Comparison of ENCODE assay signal across 19 cellular contexts in genomic region chr2:72951303-72952095, GRCh38. TPM values are rescaled to one million over a fixed set of nuclear protein-coding genes. Genes with fewer than 3 reads are reported as not detected.
"Had no signal": no experiment of that assay in that cellular context is flagged by ENCODE, and none has a peak within 500 bp of the region (broad histone marks: within the 10 kb centered on the region; RNA-seq: fewer than 3 reads in every experiment).

No MANE protein-coding gene starts in this region.

- H2AFZ ChIP-seq: parathyroid adenoma had no signal

- DNase-seq: activated CD4-positive, alpha-beta T cell treated with anti-CD3 and anti-CD28 coated beads for 48 hours; activated CD8-positive, alpha-beta memory T cell treated with anti-CD3 and anti-CD28 coated beads, Interleukin-2, amount 50 U/mL, for 48 hours; activated CD8-positive, alpha-beta T cell treated with anti-CD3 and anti-CD28 coated beads, Interleukin-2, amount 10 ng/mL, durations not matched to agents 7 days and 5 days; activated naive CD4-positive, alpha-beta T cell; effector memory CD4-positive, alpha-beta T cell; islet precursor cell; retina; stimulated activated CD4-positive, alpha-beta T cell treated with anti-CD3 and anti-CD28 coated beads, Interleukin-15, amount 100 ng/mL, for 24 hours; stimulated activated CD4-positive, alpha-beta T cell treated with anti-CD3 and anti-CD28 coated beads, Interleukin-4, amount 100 ng/mL, for 4 hours; stomach; T-cell; uterus; WERI-Rb-1 had no signal

- H3K27me3 ChIP-seq: gastroesophageal sphincter, stomach, uterus had no signal

- H3K79me2 ChIP-seq: parathyroid adenoma had no signal

- H3K27ac ChIP-seq: gastroesophageal sphincter, parathyroid adenoma, stomach, uterus, WERI-Rb-1 had no signal

- H3K4me3 ChIP-seq: gastroesophageal sphincter, stomach, uterus had no signal

- H3K27ac Mint-ChIP-seq: activated T-helper 1 cell treated with anti-CD3 and anti-CD28 coated beads, Interleukin-12 subunit alpha, Interleukin-12 subunit beta, Interleukin-2, Interleukin-4 antibody, amounts not matched to agents 30 ng/mL and 10 ng/mL and 1 ng/mL, durations not matched to agents 14 hours and 24 hours and 36 hours; T-cell had no signal

- H3K36me3 ChIP-seq: uterus, WERI-Rb-1 had no signal

- H3K9me3 ChIP-seq: gastroesophageal sphincter, stomach, uterus had no signal

- H3K4me1 ChIP-seq: gastroesophageal sphincter, parathyroid adenoma, stomach, uterus had no signal

- H3K9ac ChIP-seq: parathyroid adenoma had no signal

- H3K27me3 Mint-ChIP-seq: T-cell had no signal

- ATAC-seq: activated CD8-positive, alpha-beta T cell treated with anti-CD3 and anti-CD28 coated beads, Interleukin-2, amount 10 ng/mL, durations not matched to agents 7 days and 5 days; gastroesophageal sphincter; T-cell had no signal

- H3K4me3 Mint-ChIP-seq: activated CD8-positive, alpha-beta T cell treated with anti-CD3 and anti-CD28 coated beads, Interleukin-2, amount 10 ng/mL, durations not matched to agents 7 days and 5 days; activated T-helper 1 cell treated with anti-CD3 and anti-CD28 coated beads, Interleukin-12 subunit alpha, Interleukin-12 subunit beta, Interleukin-2, Interleukin-4 antibody, amounts not matched to agents 30 ng/mL and 10 ng/mL and 1 ng/mL, durations not matched to agents 14 hours and 24 hours and 36 hours; T-cell had no signal

- H3K9me3 Mint-ChIP-seq: activated T-helper 1 cell treated with anti-CD3 and anti-CD28 coated beads, Interleukin-12 subunit alpha, Interleukin-12 subunit beta, Interleukin-2, Interleukin-4 antibody, amounts not matched to agents 30 ng/mL and 10 ng/mL and 1 ng/mL, durations not matched to agents 14 hours and 24 hours and 36 hours; T-cell had no signal

- H3K36me3 Mint-ChIP-seq: T-cell had no signal

RNA-seq across cellular contexts. Expression of gene EMX1, which starts 34.2 kb away (rescaled TPM):
- total RNA-seq: activated CD8-positive, alpha-beta T cell treated with anti-CD3 and anti-CD28 coated beads, Interleukin-2, amount 10 ng/mL, durations not matched to agents 7 days and 5 days; activated T-helper 1 cell treated with anti-CD3 and anti-CD28 coated beads, Interleukin-12 subunit alpha, Interleukin-12 subunit beta, Interleukin-2, Interleukin-4 antibody, amounts not matched to agents 30 ng/mL and 10 ng/mL and 1 ng/mL, durations not matched to agents 14 hours and 24 hours and 36 hours; cardiac septum; mesenteric fat pad; skeletal muscle tissue; T-cell had no signal
